8 cellular contexts compared by ENCODE assay signal in genomic region chr20:25863536-25864325, GRCh38.
A peak's percentile ranks its signal among the peaks of the same experiment; 100 is the strongest.
DNase-seq lines count a peak whose midpoint lies in the region; TF ChIP-seq lines count a peak whose summit lies in the region.

No MANE protein-coding gene starts in this region.

- 25 to 26% methylated on average over 20 to 21 of the region's 21 CpGs for WGBS in testis, 2 donors

- no peaks in the 10 kb centered on the region for H3K27me3 ChIP-seq in testis

- DNase-seq in activated CD4-positive, alpha-beta T cell treated with anti-CD3 and anti-CD28 coated beads, Interleukin-2, amount 10 ng/mL, durations not matched to agents 7 days and 5 days, result no peak
- no peak for DNase-seq in activated CD4-positive, alpha-beta T cell treated with anti-CD3 and anti-CD28 coated beads for 48 hours
- DNase-seq in activated CD4-positive, alpha-beta memory T cell treated with anti-CD3 and anti-CD28 coated beads for 36 hours, result no peak
- DNase-seq in islet precursor cell (peak; percentile 76), testis (no peak), glomerular visceral epithelial cell (ENCODE audit: extremely low spot score) (no peak), NCI-H128 (lab: John Stamatoyannopoulos, UW; ENCODE audit: unreplicated experiment) (no peak), NCI-H1694 treated with DMSO at 0.1 percent for 48 hours (lab: John Stamatoyannopoulos, UW) (no peak)

- no peaks in the 10 kb centered on the region for H3K9me3 ChIP-seq in testis

- no peak for TF ChIP-seq CTCF in testis (IDR thresholded peaks at IDR 0.05)

- no peaks in the 10 kb centered on the region for H3K36me3 Mint-ChIP-seq in activated CD4-positive, alpha-beta T cell treated with anti-CD3 and anti-CD28 coated beads, Interleukin-2, amount 10 ng/mL, durations not matched to agents 7 days and 5 days (ENCODE audit: low read depth)
- H3K36me3 Mint-ChIP-seq in activated CD4-positive, alpha-beta memory T cell treated with anti-CD3 and anti-CD28 coated beads for 36 hours, result no peaks in the 10 kb centered on the region

- H3K27ac ChIP-seq in testis, result no peak overlapping the region

- H3K4me3 Mint-ChIP-seq in activated CD4-positive, alpha-beta T cell treated with anti-CD3 and anti-CD28 coated beads, Interleukin-2, amount 10 ng/mL, durations not matched to agents 7 days and 5 days, result peak overlapping the region; percentile 46
- peak overlapping the region; percentile 42 for H3K4me3 Mint-ChIP-seq in activated CD4-positive, alpha-beta memory T cell treated with anti-CD3 and anti-CD28 coated beads for 36 hours

- H3K36me3 ChIP-seq in testis (ENCODE audit: low read depth, missing control alignments), result no peaks in the 10 kb centered on the region

- peak overlapping the region; percentile 42 to 50 for H3K4me3 ChIP-seq in testis

- no peak overlapping the region for H3K27ac Mint-ChIP-seq in activated CD4-positive, alpha-beta T cell treated with anti-CD3 and anti-CD28 coated beads, Interleukin-2, amount 10 ng/mL, durations not matched to agents 7 days and 5 days
- H3K27ac Mint-ChIP-seq in activated CD4-positive, alpha-beta memory T cell treated with anti-CD3 and anti-CD28 coated beads for 36 hours, result no peak overlapping the region

- POLR2A ChIA-PET in activated CD4-positive, alpha-beta T cell treated with anti-CD3 and anti-CD28 coated beads, Interleukin-2, amount 10 ng/mL, durations not matched to agents 7 days and 5 days (lab: Charles Lee), result no interaction called here
- POLR2A ChIA-PET in activated CD4-positive, alpha-beta memory T cell treated with anti-CD3 and anti-CD28 coated beads for 36 hours (lab: Charles Lee), result no interaction called here

- no peaks in the 10 kb centered on the region for H3K9me3 Mint-ChIP-seq in activated CD4-positive, alpha-beta T cell treated with anti-CD3 and anti-CD28 coated beads, Interleukin-2, amount 10 ng/mL, durations not matched to agents 7 days and 5 days
- no peaks in the 10 kb centered on the region for H3K9me3 Mint-ChIP-seq in activated CD4-positive, alpha-beta memory T cell treated with anti-CD3 and anti-CD28 coated beads for 36 hours

- TF ChIP-seq POLR2A in testis (IDR thresholded peaks at IDR 0.05), result no peak

- intact Hi-C loops in activated CD4-positive, alpha-beta memory T cell treated with anti-CD3 and anti-CD28 coated beads for 36 hours (cut with micrococcal nuclease), result no loop called here
- intact Hi-C loops in testis (cut with DNase I; ENCODE audit: low total_unique reads), result no loop called here

- H3K27me3 Mint-ChIP-seq in activated CD4-positive, alpha-beta T cell treated with anti-CD3 and anti-CD28 coated beads, Interleukin-2, amount 10 ng/mL, durations not matched to agents 7 days and 5 days, result peaks cover 76% of the 10 kb centered on the region
- peaks cover 75% of the 10 kb centered on the region for H3K27me3 Mint-ChIP-seq in activated CD4-positive, alpha-beta memory T cell treated with anti-CD3 and anti-CD28 coated beads for 36 hours

- H3K4me1 Mint-ChIP-seq in activated CD4-positive, alpha-beta T cell treated with anti-CD3 and anti-CD28 coated beads, Interleukin-2, amount 10 ng/mL, durations not matched to agents 7 days and 5 days, result peaks cover 44% of the 10 kb centered on the region
- peaks cover 53% of the 10 kb centered on the region for H3K4me1 Mint-ChIP-seq in activated CD4-positive, alpha-beta memory T cell treated with anti-CD3 and anti-CD28 coated beads for 36 hours (ENCODE audit: low read depth)

- CTCF ChIA-PET in activated CD4-positive, alpha-beta T cell treated with anti-CD3 and anti-CD28 coated beads, Interleukin-2, amount 10 ng/mL, durations not matched to agents 7 days and 5 days (lab: Charles Lee), result interaction anchor here (0.6 kb wide), 1 partner anchor 1178 kb away, joined by 3 read pairs; no protein-coding TSS in a partner anchor
- CTCF ChIA-PET in activated CD4-positive, alpha-beta memory T cell treated with anti-CD3 and anti-CD28 coated beads for 36 hours (lab: Charles Lee), result no interaction called here

- H3K4me1 ChIP-seq in testis, result peaks cover 24% of the 10 kb centered on the region
